10 cellular contexts compared by ENCODE assay signal in genomic region chr2:217086038-217086522, GRCh38.
DNase-seq lines count a peak whose midpoint lies in the region; ATAC-seq, FAIRE-seq and TF ChIP-seq lines count a peak whose summit lies in the region.
"Had no signal": no experiment of that assay in that cellular context is flagged by ENCODE, and none has a peak within 500 bp of the region (broad histone marks: within the 10 kb centered on the region; RNA-seq: fewer than 3 reads in every experiment).

No MANE protein-coding gene starts in this region.

- TF ChIP-seq CTCF in astrocyte (IDR thresholded peaks at IDR 0.05; ENCODE audit: insufficient read depth, low read depth, low read length), result no peak
- TF ChIP-seq CTCF in CD8-positive, alpha-beta T cell (IDR thresholded peaks at IDR 0.05), result no peak

- H3K27me3 ChIP-seq in astrocyte (ENCODE audit: insufficient read depth, low read length), result no peaks in the 10 kb centered on the region
- no peaks in the 10 kb centered on the region for H3K27me3 ChIP-seq in CD8-positive, alpha-beta T cell (ENCODE audit: insufficient read depth, low read length)

- peak overlapping the region; percentile 54 for H3K9ac ChIP-seq in astrocyte (ENCODE audit: low read length)

- H3K9me3 ChIP-seq in astrocyte (ENCODE audit: insufficient read depth, low read depth, low read length), result no peaks in the 10 kb centered on the region
- no peaks in the 10 kb centered on the region for H3K9me3 ChIP-seq in CD8-positive, alpha-beta T cell (ENCODE audit: low read length)

- CTCF ChIA-PET in CD8-positive, alpha-beta T cell (lab: Charles Lee), result interaction anchor here (0.6 to 1.0 kb wide), 2 partner anchors 9 to 12 kb away, joined by 3 read pairs; no protein-coding TSS in a partner anchor

- H3K27ac ChIP-seq in astrocyte (ENCODE audit: low read depth, low read length), result peak overlapping the region; percentile 84
- no peak overlapping the region for H3K27ac ChIP-seq in CD8-positive, alpha-beta T cell (ENCODE audit: low read depth, low read length)

- no peaks in the 10 kb centered on the region for H4K20me1 ChIP-seq in astrocyte (ENCODE audit: insufficient read depth, low read length)

- peak; percentile 29 for FAIRE-seq in astrocyte (lab: Jason Lieb, UNC)

- peaks cover 16% of the 10 kb centered on the region for H3K4me1 ChIP-seq in astrocyte (ENCODE audit: insufficient read depth, low read length)
- no peaks in the 10 kb centered on the region for H3K4me1 ChIP-seq in CD8-positive, alpha-beta T cell (ENCODE audit: insufficient read depth, low read length)

- H3K79me2 ChIP-seq in astrocyte (ENCODE audit: insufficient read depth, low read length), result no peaks in the 10 kb centered on the region

- peaks cover 5% of the 10 kb centered on the region for H3K9me3 Mint-ChIP-seq in astrocyte (ENCODE audit: unreplicated experiment)
- H3K9me3 Mint-ChIP-seq in CD8-positive, alpha-beta T cell, result no peaks in the 10 kb centered on the region

- H3K27me3 Mint-ChIP-seq in astrocyte (ENCODE audit: low read depth, unreplicated experiment), result peaks cover 2% of the 10 kb centered on the region
- no peaks in the 10 kb centered on the region for H3K27me3 Mint-ChIP-seq in CD8-positive, alpha-beta T cell (ENCODE audit: low read depth)

- H3K4me1 Mint-ChIP-seq in astrocyte (ENCODE audit: low read depth, unreplicated experiment), result peaks cover 33% of the 10 kb centered on the region
- peaks cover 9% of the 10 kb centered on the region for H3K4me1 Mint-ChIP-seq in CD8-positive, alpha-beta T cell (ENCODE audit: low read depth)

- POLR2A ChIA-PET in CD8-positive, alpha-beta T cell (lab: Charles Lee), result no interaction called here

- no peak overlapping the region for H3K4me3 ChIP-seq in astrocyte (ENCODE audit: insufficient read depth, low read depth, low read length)
- H3K4me3 ChIP-seq in CD8-positive, alpha-beta T cell (ENCODE audit: low read depth, low read length), result no peak overlapping the region

- peak overlapping the region; percentile 87 for H3K27ac Mint-ChIP-seq in astrocyte (ENCODE audit: unreplicated experiment)
- H3K27ac Mint-ChIP-seq in CD8-positive, alpha-beta T cell, result no peak overlapping the region

- H3K4me2 ChIP-seq in astrocyte (ENCODE audit: low read length), result peak overlapping the region; percentile 62

- H3K4me3 Mint-ChIP-seq in astrocyte (ENCODE audit: unreplicated experiment), result no peak overlapping the region
- H3K4me3 Mint-ChIP-seq in CD8-positive, alpha-beta T cell, result no peak overlapping the region

- H2AFZ ChIP-seq in astrocyte (ENCODE audit: low read depth, low read length), result no peak overlapping the region

- no peaks in the 10 kb centered on the region for H3K36me3 ChIP-seq in astrocyte (ENCODE audit: insufficient read depth, low read length)
- no peaks in the 10 kb centered on the region for H3K36me3 ChIP-seq in CD8-positive, alpha-beta T cell (ENCODE audit: insufficient read depth, low read length)

- peak; percentile 39 for ATAC-seq in HG03378 (IDR thresholded peaks at IDR 0.05; ENCODE audit: unreplicated experiment)
- ATAC-seq in GM19397 (IDR thresholded peaks at IDR 0.05; ENCODE audit: unreplicated experiment), result no peak
- ATAC-seq in HG03571 (IDR thresholded peaks at IDR 0.05; ENCODE audit: unreplicated experiment), result no peak
- ATAC-seq in CD8-positive, alpha-beta T cell, result no peak

- intact Hi-C loops in CD8-positive, alpha-beta T cell (cut with DNase I, micrococcal nuclease), result no loop called here

- H3K36me3 Mint-ChIP-seq in astrocyte (ENCODE audit: low read depth, unreplicated experiment), result no peaks in the 10 kb centered on the region
- H3K36me3 Mint-ChIP-seq in CD8-positive, alpha-beta T cell, result no peaks in the 10 kb centered on the region

- peak; percentile 55 for DNase-seq in stimulated activated CD4-positive, alpha-beta T cell treated with anti-CD3 and anti-CD28 coated beads, Interleukin-1b, Interleukin-23, amount 100 ng/mL, for 48 hours
- no peak for DNase-seq in stimulated activated CD4-positive, alpha-beta T cell treated with anti-CD3 and anti-CD28 coated beads, Interleukin-12 subunit alpha, Interleukin-12 subunit beta, amount 100 ng/mL, for 4 hours
- peak; percentile 89 for DNase-seq in astrocyte (ENCODE audit: low read depth)
- no peak for DNase-seq in CD8-positive, alpha-beta T cell
- no peak for DNase-seq in GF-D8 (lab: John Stamatoyannopoulos, UW)
- DNase-seq: H7, NCI-H1930 had no signal

Comparison
In these comparisons a context has a peak if more than half of its experiments do, and no peak if none do; other contexts are left out.
1. DNase-seq: peak in stimulated activated CD4-positive, alpha-beta T cell treated with anti-CD3 and anti-CD28 coated beads, Interleukin-1b, Interleukin-23, amount 100 ng/mL, for 48 hours (single experiment) and astrocyte (single experiment); none in stimulated activated CD4-positive, alpha-beta T cell treated with anti-CD3 and anti-CD28 coated beads, Interleukin-12 subunit alpha, Interleukin-12 subunit beta, amount 100 ng/mL, for 4 hours (single experiment), CD8-positive, alpha-beta T cell (0 of 7) and GF-D8 (single experiment).